Comparison of ENCODE assay signal across 8 cellular contexts in the genomic region with DNA sequence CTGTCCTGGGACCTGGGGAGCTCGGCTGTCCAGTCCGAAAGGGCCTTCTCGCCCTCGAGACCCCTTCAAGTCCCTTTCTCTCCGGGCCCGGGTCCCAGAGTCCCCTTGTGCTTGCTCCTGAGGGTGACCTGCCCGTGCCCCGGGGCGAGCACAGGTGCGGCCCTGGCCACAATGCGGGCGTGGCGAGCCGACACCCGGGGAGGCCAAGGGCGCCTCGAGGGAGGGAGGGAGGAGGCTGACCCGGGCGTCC. TPM values are rescaled to one million over a fixed set of nuclear protein-coding genes. Genes with fewer than 3 reads are reported as not detected.
A peak's percentile ranks its signal among the peaks of the same experiment; 100 is the strongest.
DNase-seq lines count a peak whose midpoint lies in the region; ATAC-seq and TF ChIP-seq lines count a peak whose summit lies in the region.

No MANE protein-coding gene starts in this region.

- no peaks in the 10 kb centered on the region for H3K27me3 ChIP-seq in breast epithelium
- no peaks in the 10 kb centered on the region for H3K27me3 ChIP-seq in adrenal gland

- H3K36me3 Mint-ChIP-seq in MCF 10A (ENCODE audit: insufficient read depth, unreplicated experiment) (no peaks in the 10 kb centered on the region), memory B cell (peaks cover 3% of the 10 kb centered on the region)

- H3K4me3 ChIP-seq in breast epithelium (peak overlapping the region; percentile 66 to 95 (median 94)), adrenal gland (peak overlapping the region in 2 of 4 donors; percentile 35 to 95), urinary bladder (ENCODE audit: low read depth, low read length) (peak overlapping the region; percentile 92)

- TF ChIP-seq POLR2A in breast epithelium (IDR thresholded peaks at IDR 0.05), result no peak
- no peak for TF ChIP-seq POLR2A in adrenal gland (IDR thresholded peaks at IDR 0.05)

- H3K27ac Mint-ChIP-seq in MCF 10A (ENCODE audit: low read depth, unreplicated experiment), result no peak overlapping the region
- H3K27ac Mint-ChIP-seq in memory B cell, result peak overlapping the region; percentile 99

- H3K9me3 Mint-ChIP-seq in MCF 10A (ENCODE audit: unreplicated experiment) (no peaks in the 10 kb centered on the region), memory B cell (no peaks in the 10 kb centered on the region)

- H3K4me1 Mint-ChIP-seq in MCF 10A (ENCODE audit: insufficient read depth, unreplicated experiment) (peaks cover 10% of the 10 kb centered on the region), memory B cell (peaks cover 40% of the 10 kb centered on the region)

- H3K9me3 ChIP-seq in breast epithelium, result no peaks in the 10 kb centered on the region
- H3K9me3 ChIP-seq in adrenal gland (replicated peaks in 1 of 3), result no peaks in the 10 kb centered on the region

- TF ChIP-seq CTCF in breast epithelium (IDR thresholded peaks at IDR 0.05) (no peak), MCF 10A (IDR thresholded peaks at IDR 0.05; ENCODE audit: unreplicated experiment) (no peak), adrenal gland (IDR thresholded peaks at IDR 0.05) (no peak), GM20000 (IDR thresholded peaks at IDR 0.05; ENCODE audit: extremely low read depth, missing control alignments) (no peak)

- no peak for ATAC-seq in memory B cell (ENCODE audit: low read depth)
- ATAC-seq in GM19395 (IDR thresholded peaks at IDR 0.05; ENCODE audit: unreplicated experiment), result no peak
- no peak for ATAC-seq in HG03280 (IDR thresholded peaks at IDR 0.05; ENCODE audit: unreplicated experiment)

- H3K27ac ChIP-seq in breast epithelium, result peak overlapping the region; percentile 98 to 99
- H3K27ac ChIP-seq in adrenal gland, result peak overlapping the region in 4 of 5 donors; percentile 83 to 99 (median 97)
- peak overlapping the region; percentile 98 for H3K27ac ChIP-seq in urinary bladder (ENCODE audit: low read depth)

- H3K27me3 Mint-ChIP-seq in MCF 10A (ENCODE audit: insufficient read depth, unreplicated experiment) (no peaks in the 10 kb centered on the region), memory B cell (no peaks in the 10 kb centered on the region)

- no TSS peak for BruUV-seq in MCF 10A (replicated peaks; lab: Mats Ljungman, UMichigan)

- POLR2A ChIA-PET in MCF 10A (lab: Yijun Ruan, JAX), result interaction anchor here (0.6 to 5.9 kb wide), 16 partner anchors 9 to 1687 kb away, joined by 3 to 56 read pairs (median 5); a partner anchor contains a TSS

- DNase-seq in breast epithelium (ENCODE audit: low spot score in 2 of 2) (no peak), MCF 10A (ENCODE audit: unreplicated experiment) (no peak), adrenal gland (no peak), memory B cell (ENCODE audit: low spot score in 2 of 2) (peak in 1 of 2 donors; percentile 77), GM20000 (ENCODE audit: low spot score) (no peak)

- intact Hi-C loops in breast epithelium (cut with DNase I; ENCODE audit: low total_unique reads) (no loop called here), MCF 10A (cut with micrococcal nuclease) (loop anchor here (1.0 to 5.0 kb wide), 6 partner anchors 37 to 278 kb away; no protein-coding TSS in a partner anchor), adrenal gland (cut with DNase I) (loop anchor here in 1 of 2 donors (10.0 kb wide), 1 partner anchor 130 kb away; no protein-coding TSS in a partner anchor)

- 3 to 6% (median 3%) methylated on average over 12 to 17 of the region's 19 CpGs; no CpG with 5 or more reads in 1 of the 4 donors for WGBS in adrenal gland, 4 donors
- 9% methylated on average over 17 of the region's 19 CpGs for WGBS in urinary bladder

- H3K4me3 Mint-ChIP-seq in MCF 10A (ENCODE audit: unreplicated experiment) (no peak overlapping the region), memory B cell (peak overlapping the region; percentile 59)

- no peaks in the 10 kb centered on the region for H3K36me3 ChIP-seq in breast epithelium
- H3K36me3 ChIP-seq in adrenal gland (replicated peaks in 1 of 2), result no peaks in the 10 kb centered on the region
- H3K36me3 ChIP-seq in urinary bladder (ENCODE audit: insufficient read depth), result no peaks in the 10 kb centered on the region

- H3K4me1 ChIP-seq in breast epithelium (peaks cover 0 to 8% of the 10 kb centered on the region in 2 donors), adrenal gland (replicated peaks in 1 of 2) (peaks cover 23 to 30% of the 10 kb centered on the region in 2 donors), urinary bladder (ENCODE audit: insufficient read depth) (no peaks in the 10 kb centered on the region)

- CTCF ChIA-PET in MCF 10A (lab: Yijun Ruan, JAX), result interaction anchor here (0.6 to 1.4 kb wide), 3 partner anchors 34 to 290 kb away, joined by 3 to 4 read pairs (median 3); no protein-coding TSS in a partner anchor

RNA-seq across cellular contexts. Expression of a gene that starts 0.8 kb away (rescaled TPM):
- total RNA-seq in breast epithelium, result 10 to 100 TPM; 41.6 to 77.6 (median 63.4) TPM
- 52.9 and 55.2 TPM in 2 replicates for total RNA-seq in MCF 10A (2022)
- total RNA-seq in adrenal gland, result 10 to 100 TPM; 36.5 to 91.7 (median 54.3) TPM
- 10 to 100 TPM; 20.6 to 49.4 (median 27.3) TPM for polyA plus RNA-seq in adrenal gland
- total RNA-seq in urinary bladder, result 85.1 TPM
- 37.6 TPM for polyA plus RNA-seq in urinary bladder
